ENCODE assay signal across 19 cellular contexts in the genomic region with DNA sequence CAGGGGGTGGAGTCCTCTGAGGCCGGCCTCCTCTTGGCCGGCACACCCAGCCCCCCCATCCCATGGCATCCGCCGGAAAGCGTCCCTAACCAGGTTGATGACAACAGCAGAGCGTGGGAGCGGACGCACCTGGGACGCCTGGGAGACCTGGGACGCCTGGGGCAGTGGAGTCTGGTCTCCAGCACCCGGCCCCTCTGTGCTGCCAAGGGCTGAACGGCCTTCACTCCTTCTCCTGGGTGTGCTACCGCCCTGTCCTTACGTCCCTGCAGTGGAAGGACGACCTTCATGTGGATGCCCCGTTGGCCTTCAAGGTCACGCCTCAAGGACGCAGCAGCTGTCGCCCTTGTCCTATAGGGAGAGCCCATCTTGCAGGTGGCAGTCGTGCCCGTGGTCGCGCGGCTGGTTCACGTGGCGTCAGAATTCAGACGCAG. TPM values are rescaled to one million over a fixed set of nuclear protein-coding genes. Genes with fewer than 3 reads are reported as not detected.
"Had no signal": no experiment of that assay in that cellular context is flagged by ENCODE, and none has a peak within 500 bp of the region (broad histone marks: within the 10 kb centered on the region; RNA-seq: fewer than 3 reads in every experiment).

No MANE protein-coding gene starts in this region.

- H3K4me2 ChIP-seq: SK-N-SH had no signal

- DNase-seq: activated CD4-positive, alpha-beta T cell treated with anti-CD3 and anti-CD28 coated beads, Interleukin-2, amount 50 U/mL, for 48 hours; activated CD4-positive, CD25-positive, alpha-beta regulatory T cell treated with anti-CD3 and anti-CD28 coated beads, Interleukin-2, amount 50 U/mL, for 72 hours; activated naive CD4-positive, alpha-beta T cell treated with anti-CD3 and anti-CD28 coated beads for 36 hours; caudate nucleus; colonic mucosa; midbrain; naive B cell; SK-N-SH; T-helper 9 cell; testis had no signal

- ATAC-seq: activated T-helper 17 cell treated with anti-CD3 and anti-CD28 coated beads, Interleukin-2, amount 50 U/mL, for 72 hours; T-cell had no signal

- H3K9me3 ChIP-seq: colonic mucosa, esophagus muscularis mucosa, SK-N-SH, testis had no signal

- H3K36me3 Mint-ChIP-seq: naive B cell had no signal

- H3K36me3 ChIP-seq: colonic mucosa had no signal

- H3K27ac Mint-ChIP-seq: activated naive CD4-positive, alpha-beta T cell treated with anti-CD3 and anti-CD28 coated beads for 36 hours; activated T-helper 17 cell treated with anti-CD3 and anti-CD28 coated beads, Interleukin-2, amount 50 U/mL, for 72 hours; stimulated activated naive CD8-positive, alpha-beta T cell treated with anti-CD3 and anti-CD28 coated beads, Interleukin-15, Interleukin-2, amounts not matched to agents 100 ng/mL and 50 ng/mL, for 24 hours; T-cell had no signal

- H3K4me1 Mint-ChIP-seq: activated T-helper 17 cell treated with anti-CD3 and anti-CD28 coated beads, Interleukin-2, amount 50 U/mL, for 72 hours; naive B cell; T-cell had no signal

- H3K4me3 Mint-ChIP-seq: activated naive CD4-positive, alpha-beta T cell treated with anti-CD3 and anti-CD28 coated beads for 36 hours; activated T-helper 17 cell treated with anti-CD3 and anti-CD28 coated beads, Interleukin-2, amount 50 U/mL, for 72 hours; naive B cell; stimulated activated naive CD8-positive, alpha-beta T cell treated with anti-CD3 and anti-CD28 coated beads, Interleukin-15, Interleukin-2, amounts not matched to agents 100 ng/mL and 50 ng/mL, for 24 hours; T-cell had no signal

- H3K27ac ChIP-seq: colonic mucosa, esophagus muscularis mucosa, testis had no signal

- H3K4me1 ChIP-seq: colonic mucosa, esophagus muscularis mucosa, testis had no signal

- H3K9ac ChIP-seq: SK-N-SH had no signal

- H3K27me3 Mint-ChIP-seq: activated T-helper 17 cell treated with anti-CD3 and anti-CD28 coated beads, Interleukin-2, amount 50 U/mL, for 72 hours; naive B cell; stimulated activated naive CD8-positive, alpha-beta T cell treated with anti-CD3 and anti-CD28 coated beads, Interleukin-15, Interleukin-2, amounts not matched to agents 100 ng/mL and 50 ng/mL, for 24 hours; T-cell had no signal

- H3K9me3 Mint-ChIP-seq: activated naive CD4-positive, alpha-beta T cell treated with anti-CD3 and anti-CD28 coated beads for 36 hours; activated T-helper 17 cell treated with anti-CD3 and anti-CD28 coated beads, Interleukin-2, amount 50 U/mL, for 72 hours; naive B cell; stimulated activated naive CD8-positive, alpha-beta T cell treated with anti-CD3 and anti-CD28 coated beads, Interleukin-15, Interleukin-2, amounts not matched to agents 100 ng/mL and 50 ng/mL, for 24 hours; T-cell had no signal

- H3K27me3 ChIP-seq: colonic mucosa, esophagus muscularis mucosa, testis had no signal

- H3K4me3 ChIP-seq: colonic mucosa, esophagus muscularis mucosa, testis had no signal

RNA-seq across cellular contexts. Expression of a gene that starts 26.9 kb away (rescaled TPM):
- total RNA-seq: activated naive CD4-positive, alpha-beta T cell treated with anti-CD3 and anti-CD28 coated beads for 36 hours; activated T-helper 17 cell treated with anti-CD3 and anti-CD28 coated beads, Interleukin-2, amount 50 U/mL, for 72 hours; colonic mucosa; esophagus muscularis mucosa; fibroblast of villous mesenchyme; glomerular endothelial cell; lung microvascular endothelial cell; T-cell; ureter had no signal
- polyA plus RNA-seq: adipose tissue, SK-N-SH had no signal
